ENCODE assay signal across 8 cellular contexts in genomic region chr12:108838194-108839010, GRCh38. TPM values are rescaled to one million over a fixed set of nuclear protein-coding genes. Genes with fewer than 3 reads are reported as not detected.
DNase-seq lines count a peak whose midpoint lies in the region; ATAC-seq lines count a peak whose summit lies in the region.

No MANE protein-coding gene starts in this region.

- DNase-seq in CD1c-positive myeloid dendritic cell (ENCODE audit: extremely low spot score) (peak; percentile 90), SJCRH30 (peak; percentile 95 to 96), cardiac septum (ENCODE audit: low spot score) (peak; percentile 96), sciatic nerve (ENCODE audit: low spot score) (peak; percentile 82)

- H3K27me3 ChIP-seq in SJCRH30: no peaks in the 10 kb centered on the region

- H3K36me3 Mint-ChIP-seq in activated naive CD4-positive, alpha-beta T cell treated with anti-CD3 and anti-CD28 coated beads, Interleukin-2, amount 50 U/mL, for 24 hours: peaks cover 8% of the 10 kb centered on the region

- no peaks in the 10 kb centered on the region for H3K9me3 ChIP-seq in SJCRH30 (replicated peaks)

- H3K4me1 Mint-ChIP-seq in activated naive CD4-positive, alpha-beta T cell treated with anti-CD3 and anti-CD28 coated beads, Interleukin-2, amount 50 U/mL, for 24 hours: peaks cover 29% of the 10 kb centered on the region

- H3K4me3 ChIP-seq in SJCRH30: no peak overlapping the region

- peak overlapping the region; percentile 32 for H3K4me3 Mint-ChIP-seq in activated naive CD4-positive, alpha-beta T cell treated with anti-CD3 and anti-CD28 coated beads, Interleukin-2, amount 50 U/mL, for 24 hours

- H3K36me3 ChIP-seq in SJCRH30: peaks cover 13% of the 10 kb centered on the region

- ATAC-seq in GM19395 (IDR thresholded peaks at IDR 0.05; ENCODE audit: unreplicated experiment): peak; percentile 96
- ATAC-seq in HG03520 (IDR thresholded peaks at IDR 0.05; ENCODE audit: unreplicated experiment): peak; percentile 92
- peak; percentile 87 for ATAC-seq in sciatic nerve
- no peak for ATAC-seq in HG03025 (IDR thresholded peaks at IDR 0.05; ENCODE audit: low FRiP score, unreplicated experiment)

- no peaks in the 10 kb centered on the region for H3K27me3 Mint-ChIP-seq in activated naive CD4-positive, alpha-beta T cell treated with anti-CD3 and anti-CD28 coated beads, Interleukin-2, amount 50 U/mL, for 24 hours

- intact Hi-C loops in cardiac septum (cut with DNase I): loop anchor here (1.0 to 2.0 kb wide), 2 partner anchors 12 to 14 kb away; no protein-coding TSS in a partner anchor
- intact Hi-C loops in sciatic nerve (cut with DNase I): no loop called here

- peak overlapping the region; percentile 97 for H3K27ac Mint-ChIP-seq in activated naive CD4-positive, alpha-beta T cell treated with anti-CD3 and anti-CD28 coated beads, Interleukin-2, amount 50 U/mL, for 24 hours

- H3K9me3 Mint-ChIP-seq in activated naive CD4-positive, alpha-beta T cell treated with anti-CD3 and anti-CD28 coated beads, Interleukin-2, amount 50 U/mL, for 24 hours: no peaks in the 10 kb centered on the region

- peak overlapping the region; percentile 85 for H3K27ac ChIP-seq in SJCRH30

- H3K4me1 ChIP-seq in SJCRH30: peaks cover 48% of the 10 kb centered on the region

RNA-seq across cellular contexts. Expression of gene SSH1, which starts 19.0 kb away (rescaled TPM):
- 12.1 and 12.3 TPM in 2 replicates for total RNA-seq in SJCRH30 (2014; rRNA removed; shearing (Covaris generic))
- total RNA-seq in cardiac septum (50.6 TPM), sciatic nerve (74.3 TPM)

RNA-seq across cellular contexts. Expression of gene DAO, which starts 41.5 kb away (rescaled TPM):
- total RNA-seq in SJCRH30 (2014; rRNA removed; shearing (Covaris generic)): not detected in 2 replicates
- not detected for total RNA-seq in cardiac septum
- total RNA-seq in sciatic nerve: not detected
